In the genomic region with DNA sequence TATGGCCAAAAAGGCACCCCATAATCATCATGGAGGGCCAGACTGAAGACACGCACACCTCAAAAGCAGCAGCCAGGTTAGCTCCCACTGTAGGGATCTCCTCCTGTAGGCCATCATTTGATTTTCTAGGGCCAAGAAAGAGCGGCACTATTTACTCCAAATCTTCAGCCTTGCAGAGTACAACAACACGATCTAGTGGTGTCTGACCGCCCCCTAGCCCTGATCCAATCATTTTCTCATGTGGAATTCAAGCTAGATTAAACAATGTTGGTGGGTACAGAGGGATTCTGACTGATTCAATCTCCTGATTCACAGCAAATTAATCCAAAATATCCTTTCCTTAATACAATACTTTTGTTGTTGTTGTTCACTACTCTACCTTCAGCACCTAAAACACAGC, we compare ENCODE assay signal across 1 cellular context.
TF ChIP-seq lines count a peak whose summit lies in the region.

No MANE protein-coding gene starts in this region.

TF ChIP-seq in HepG2, 621 proteins besides CTCF, POLR2A, EP300 and RAD21:
- no peak for TF ChIP-seq ZSCAN25 (CRISPR knock-in tag; IDR thresholded peaks at IDR 0.05)
